Comparison of ENCODE assay signal across 16 cellular contexts in the genomic region with DNA sequence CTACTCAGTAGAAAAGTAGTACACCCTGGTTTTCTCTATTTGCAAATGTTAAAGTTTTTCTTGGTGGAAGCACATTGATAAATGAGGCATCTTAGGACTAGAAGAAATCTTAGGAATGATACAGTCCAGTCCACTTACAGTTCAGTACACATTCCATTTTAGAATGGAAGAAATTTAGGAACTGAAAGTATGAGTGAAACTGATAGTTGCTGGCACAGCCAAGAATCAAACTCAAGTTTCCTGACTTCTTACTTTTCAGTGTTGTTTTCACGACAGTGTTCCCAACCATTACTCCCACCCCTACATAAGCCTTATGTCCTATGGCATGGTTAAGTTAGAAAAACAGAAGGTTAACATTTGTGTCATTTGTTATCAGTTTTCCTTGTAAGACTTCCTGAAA.
DNase-seq lines count a peak whose midpoint lies in the region; ATAC-seq, FAIRE-seq and TF ChIP-seq lines count a peak whose summit lies in the region.
"Had no signal": no experiment of that assay in that cellular context is flagged by ENCODE, and none has a peak within 500 bp of the region (broad histone marks: within the 10 kb centered on the region; RNA-seq: fewer than 3 reads in every experiment).

No MANE protein-coding gene starts in this region.

- H3K27me3 Mint-ChIP-seq in naive B cell = no peaks in the 10 kb centered on the region

- H3K27ac Mint-ChIP-seq in naive B cell = no peak overlapping the region
- H3K27ac Mint-ChIP-seq: GM23338 had no signal

- peaks cover 0 to 4% of the 10 kb centered on the region in 2 donors for H3K36me3 Mint-ChIP-seq in naive B cell

- DNase-seq in GM12891 (ENCODE audit: insufficient read length, low spot score) (no peak), MV-4-11 (lab: John Stamatoyannopoulos, UW) (peak; percentile 67), choroid plexus epithelial cell (ENCODE audit: low read depth) (peak; percentile 26), naive B cell (peak; percentile 0), substantia nigra (lab: John Stamatoyannopoulos, UW) (no peak), NCI-H2227 (lab: John Stamatoyannopoulos, UW; ENCODE audit: unreplicated experiment) (no peak), A172 (ENCODE audit: low spot score) (no peak)
- DNase-seq: KG1, NCI-H187 treated with DMSO at 0.1 percent for 48 hours, NCI-H510A, NCI-H82, OCI-M1 had no signal

- H3K9me3 Mint-ChIP-seq in naive B cell = no peaks in the 10 kb centered on the region
- H3K9me3 Mint-ChIP-seq: GM23338 had no signal

- ATAC-seq in naive B cell (ENCODE audit: low read depth in 2 of 2) = peak in 1 of 2 donors; percentile 30
- no peak for ATAC-seq in HG03097 (IDR thresholded peaks at IDR 0.05; ENCODE audit: low FRiP score, unreplicated experiment)
- ATAC-seq: GM23338 had no signal

- TF ChIP-seq POLR2A in GM12891 (IDR thresholded peaks at IDR 0.05; ENCODE audit: low read depth, low read length) = no peak

- no peak overlapping the region for H3K27ac ChIP-seq in substantia nigra (ENCODE audit: low read depth, low read length, poor library complexity, severe bottlenecking)
- H3K27ac ChIP-seq: HL-60, RWPE1 had no signal

- H3K4me3 Mint-ChIP-seq in naive B cell = no peak overlapping the region
- H3K4me3 Mint-ChIP-seq: GM23338 had no signal

- peaks cover 0 to 7% (median 0%) of the 10 kb centered on the region in 3 donors for H3K4me1 Mint-ChIP-seq in naive B cell
- H3K4me1 Mint-ChIP-seq: GM23338 had no signal

- H3K4me3 ChIP-seq in choroid plexus epithelial cell (ENCODE audit: low read depth, low read length) = no peak overlapping the region
- H3K4me3 ChIP-seq: GM23338 had no signal

- no peak for FAIRE-seq in GM12891 (lab: Jason Lieb, UNC)

- no peak for TF ChIP-seq CTCF in choroid plexus epithelial cell (conservative IDR thresholded peaks at IDR 0.05; ENCODE audit: low read depth, low read length)

TF ChIP-seq in GM12891, 5 proteins besides CTCF, POLR2A, EP300 and RAD21:
- TF ChIP-seq TAF1 (IDR thresholded peaks at IDR 0.05; ENCODE audit: low read depth, low read length) (no peak), SPI1 (IDR thresholded peaks at IDR 0.05; ENCODE audit: low read depth, low read length) (peak; percentile 79)

Comparison
In these comparisons a context has a peak if more than half of its experiments do, and no peak if none do; other contexts are left out.
1. DNase-seq: peak in MV-4-11 (single experiment), choroid plexus epithelial cell (single experiment) and naive B cell (single experiment); none in GM12891 (single experiment), substantia nigra (0 of 49), NCI-H2227 (single experiment) and A172 (single experiment).